1 cellular context compared by ENCODE assay signal in genomic region chr7:141695803-141696289, GRCh38.
A peak's percentile ranks its signal among the peaks of the same experiment; 100 is the strongest.
TF ChIP-seq lines count a peak whose summit lies in the region.

No MANE protein-coding gene starts in this region.

TF ChIP-seq in HepG2, 621 proteins besides CTCF, POLR2A, EP300 and RAD21 (continued from another document and continues in another):
- TF ChIP-seq SP5 (CRISPR knock-in tag; IDR thresholded peaks at IDR 0.05; ENCODE audit: borderline replicate concordance, low read depth): 0 out of 2 replicates have a peak, but pooled peaks have one; percentile 21
- TF ChIP-seq ZBTB42 (CRISPR knock-in tag; IDR thresholded peaks at IDR 0.05): no peak
- TF ChIP-seq MIXL1 (CRISPR knock-in tag; IDR thresholded peaks at IDR 0.05): no peak
- TF ChIP-seq ZNF576 (CRISPR knock-in tag; IDR thresholded peaks at IDR 0.05): no peak
- TF ChIP-seq HDAC1 (CRISPR knock-in tag; IDR thresholded peaks at IDR 0.05): peak; percentile 77; the same call in 1 of the 2 replicates
- no peak for TF ChIP-seq U2AF2 (IDR thresholded peaks at IDR 0.05; ENCODE audit: low read depth, low read length)
- peak; percentile 70; the same call in 1 of the 2 replicates for TF ChIP-seq ZNF160 (CRISPR knock-in tag; IDR thresholded peaks at IDR 0.05)
- TF ChIP-seq MTA1 (CRISPR knock-in tag; IDR thresholded peaks at IDR 0.05; ENCODE audit: borderline replicate concordance): peak; percentile 77; the same call in 1 of the 2 replicates
- no peak for TF ChIP-seq ZNF674 (CRISPR knock-in tag; IDR thresholded peaks at IDR 0.05; ENCODE audit: low read depth)
- TF ChIP-seq GLI4 (CRISPR knock-in tag; IDR thresholded peaks at IDR 0.05; ENCODE audit: borderline replicate concordance): no peak
- TF ChIP-seq ZSCAN31 (CRISPR knock-in tag; IDR thresholded peaks at IDR 0.05; ENCODE audit: low read depth): no peak
- TF ChIP-seq, protein P1, sequence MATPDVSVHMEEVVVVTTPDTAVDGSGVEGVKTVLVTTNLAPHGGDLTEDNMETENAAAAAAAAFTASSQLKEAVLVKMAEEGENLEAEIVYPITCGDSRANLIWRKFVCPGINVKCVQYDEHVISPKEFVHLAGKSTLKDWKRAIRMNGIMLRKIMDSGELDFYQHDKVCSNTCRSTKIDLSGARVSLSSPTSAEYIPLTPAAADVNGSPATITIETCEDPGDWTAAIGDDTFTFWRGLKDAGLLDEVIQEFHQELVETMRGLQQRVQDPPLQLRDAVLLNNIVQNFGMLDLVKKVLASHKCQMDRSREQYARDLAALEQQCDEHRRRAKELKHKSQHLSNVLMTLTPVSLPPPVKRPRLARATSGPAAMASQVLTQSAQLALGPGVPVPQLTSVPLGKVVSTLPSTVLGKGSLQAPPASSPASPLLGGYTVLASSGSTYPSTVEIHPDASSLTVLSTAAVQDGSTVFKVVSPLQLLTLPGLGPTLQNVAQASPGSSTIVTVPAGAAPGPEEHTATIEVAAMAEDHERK (CRISPR knock-in tag; IDR thresholded peaks at IDR 0.05; ENCODE audit: low read depth): no peak
- TF ChIP-seq TAF1 (CRISPR knock-in tag; IDR thresholded peaks at IDR 0.05): no peak
- TF ChIP-seq TEAD3 (CRISPR knock-in tag; optimal IDR thresholded peaks at IDR 0.05; ENCODE audit: borderline replicate concordance): peak; percentile 75
- TF ChIP-seq ZNF121 (CRISPR knock-in tag; IDR thresholded peaks at IDR 0.05): no peak
- no peak for TF ChIP-seq MTERF4 (CRISPR knock-in tag; IDR thresholded peaks at IDR 0.05)
- TF ChIP-seq ZNF776 (CRISPR knock-in tag; IDR thresholded peaks at IDR 0.05): 0 out of 2 replicates have a peak, but pooled peaks have one; percentile 50
- no peak for TF ChIP-seq ATF6 (CRISPR knock-in tag; conservative IDR thresholded peaks at IDR 0.05)
- TF ChIP-seq ZNF605 (CRISPR knock-in tag; IDR thresholded peaks at IDR 0.05): 0 out of 2 replicates have a peak, but pooled peaks have one; percentile 62
- TF ChIP-seq, protein P2, sequence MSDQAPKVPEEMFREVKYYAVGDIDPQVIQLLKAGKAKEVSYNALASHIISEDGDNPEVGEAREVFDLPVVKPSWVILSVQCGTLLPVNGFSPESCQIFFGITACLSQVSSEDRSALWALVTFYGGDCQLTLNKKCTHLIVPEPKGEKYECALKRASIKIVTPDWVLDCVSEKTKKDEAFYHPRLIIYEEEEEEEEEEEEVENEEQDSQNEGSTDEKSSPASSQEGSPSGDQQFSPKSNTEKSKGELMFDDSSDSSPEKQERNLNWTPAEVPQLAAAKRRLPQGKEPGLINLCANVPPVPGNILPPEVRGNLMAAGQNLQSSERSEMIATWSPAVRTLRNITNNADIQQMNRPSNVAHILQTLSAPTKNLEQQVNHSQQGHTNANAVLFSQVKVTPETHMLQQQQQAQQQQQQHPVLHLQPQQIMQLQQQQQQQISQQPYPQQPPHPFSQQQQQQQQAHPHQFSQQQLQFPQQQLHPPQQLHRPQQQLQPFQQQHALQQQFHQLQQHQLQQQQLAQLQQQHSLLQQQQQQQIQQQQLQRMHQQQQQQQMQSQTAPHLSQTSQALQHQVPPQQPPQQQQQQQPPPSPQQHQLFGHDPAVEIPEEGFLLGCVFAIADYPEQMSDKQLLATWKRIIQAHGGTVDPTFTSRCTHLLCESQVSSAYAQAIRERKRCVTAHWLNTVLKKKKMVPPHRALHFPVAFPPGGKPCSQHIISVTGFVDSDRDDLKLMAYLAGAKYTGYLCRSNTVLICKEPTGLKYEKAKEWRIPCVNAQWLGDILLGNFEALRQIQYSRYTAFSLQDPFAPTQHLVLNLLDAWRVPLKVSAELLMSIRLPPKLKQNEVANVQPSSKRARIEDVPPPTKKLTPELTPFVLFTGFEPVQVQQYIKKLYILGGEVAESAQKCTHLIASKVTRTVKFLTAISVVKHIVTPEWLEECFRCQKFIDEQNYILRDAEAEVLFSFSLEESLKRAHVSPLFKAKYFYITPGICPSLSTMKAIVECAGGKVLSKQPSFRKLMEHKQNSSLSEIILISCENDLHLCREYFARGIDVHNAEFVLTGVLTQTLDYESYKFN (CRISPR knock-in tag; conservative IDR thresholded peaks at IDR 0.05): peak; percentile 82
- no peak for TF ChIP-seq ZNF713 (CRISPR knock-in tag; IDR thresholded peaks at IDR 0.05)
- peak; percentile 74 for TF ChIP-seq POGZ (CRISPR knock-in tag; IDR thresholded peaks at IDR 0.05)
- no peak for TF ChIP-seq BORCS8-MEF2B (CRISPR knock-in tag; IDR thresholded peaks at IDR 0.05)
- peak; percentile 26 for TF ChIP-seq MED8 (CRISPR knock-in tag; IDR thresholded peaks at IDR 0.05; ENCODE audit: insufficient replicate concordance)
- no peak for TF ChIP-seq IRF1 (CRISPR knock-in tag; IDR thresholded peaks at IDR 0.05; ENCODE audit: low read depth)
- TF ChIP-seq ZNF740 (CRISPR knock-in tag; IDR thresholded peaks at IDR 0.05): no peak
- peak; percentile 21; the same call in 1 of the 2 replicates for TF ChIP-seq TCF7 (IDR thresholded peaks at IDR 0.05; ENCODE audit: low read depth)
- TF ChIP-seq FOXA3 (CRISPR knock-in tag; IDR thresholded peaks at IDR 0.05): peak; percentile 92
- no peak for TF ChIP-seq SIX1 (CRISPR knock-in tag; IDR thresholded peaks at IDR 0.05; ENCODE audit: borderline replicate concordance)
- TF ChIP-seq NR1H2 (CRISPR knock-in tag; IDR thresholded peaks at IDR 0.05; ENCODE audit: borderline replicate concordance, low read depth): no peak
- TF ChIP-seq TARDBP (CRISPR knock-in tag; IDR thresholded peaks at IDR 0.05): peak; percentile 55; the same call in 1 of the 2 replicates
- TF ChIP-seq ZNF280B (CRISPR knock-in tag; IDR thresholded peaks at IDR 0.05; ENCODE audit: borderline replicate concordance): no peak
- no peak for TF ChIP-seq ZC3H4 (CRISPR knock-in tag; IDR thresholded peaks at IDR 0.05; ENCODE audit: borderline replicate concordance)
- peak; percentile 38; the same call in 1 of the 2 replicates for TF ChIP-seq ZBTB7B (CRISPR knock-in tag; IDR thresholded peaks at IDR 0.05)
- TF ChIP-seq ONECUT2 (CRISPR knock-in tag; IDR thresholded peaks at IDR 0.05): no peak
- TF ChIP-seq ZNF792 (CRISPR knock-in tag; IDR thresholded peaks at IDR 0.05): 0 out of 2 replicates have a peak, but pooled peaks have one; percentile 42
- no peak for TF ChIP-seq GPN1 (CRISPR knock-in tag; IDR thresholded peaks at IDR 0.05; ENCODE audit: borderline replicate concordance)
- 0 out of 2 replicates have a peak, but pooled peaks have one; percentile 12 for TF ChIP-seq HOMEZ (CRISPR knock-in tag; IDR thresholded peaks at IDR 0.05; ENCODE audit: low read depth)
- TF ChIP-seq, protein P3, sequence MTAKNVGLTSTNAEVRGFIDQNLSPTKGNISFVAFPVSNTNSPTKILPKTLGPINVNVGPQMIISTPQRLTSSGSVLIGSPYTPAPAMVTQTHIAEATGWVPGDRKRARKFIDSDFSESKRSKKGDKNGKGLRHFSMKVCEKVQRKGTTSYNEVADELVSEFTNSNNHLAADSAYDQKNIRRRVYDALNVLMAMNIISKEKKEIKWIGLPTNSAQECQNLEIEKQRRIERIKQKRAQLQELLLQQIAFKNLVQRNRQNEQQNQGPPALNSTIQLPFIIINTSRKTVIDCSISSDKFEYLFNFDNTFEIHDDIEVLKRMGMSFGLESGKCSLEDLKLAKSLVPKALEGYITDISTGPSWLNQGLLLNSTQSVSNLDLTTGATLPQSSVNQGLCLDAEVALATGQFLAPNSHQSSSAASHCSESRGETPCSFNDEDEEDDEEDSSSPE (CRISPR knock-in tag; IDR thresholded peaks at IDR 0.05): no peak
- no peak for TF ChIP-seq PHB2 (IDR thresholded peaks at IDR 0.05; ENCODE audit: partially characterized antibody)
- no peak for TF ChIP-seq RBFOX2 (IDR thresholded peaks at IDR 0.05; ENCODE audit: low read depth, low read length)
- TF ChIP-seq MAZ (IDR thresholded peaks at IDR 0.05; ENCODE audit: borderline replicate concordance, low read depth, low read length): no peak
- TF ChIP-seq MAZ (CRISPR knock-in tag; IDR thresholded peaks at IDR 0.05; ENCODE audit: low read depth): no peak
- 0 out of 2 replicates have a peak, but pooled peaks have one; percentile 12 for TF ChIP-seq ZNF652 (CRISPR knock-in tag; IDR thresholded peaks at IDR 0.05; ENCODE audit: borderline replicate concordance, low read depth)
